ENCODE assay signal across 12 cellular contexts in genomic region chr2:177207101-177207500, GRCh38. TPM values are rescaled to one million over a fixed set of nuclear protein-coding genes. Genes with fewer than 3 reads are reported as not detected.
DNase-seq lines count a peak whose midpoint lies in the region; ATAC-seq and TF ChIP-seq lines count a peak whose summit lies in the region.
"Had no signal": no experiment of that assay in that cellular context is flagged by ENCODE, and none has a peak within 500 bp of the region (broad histone marks: within the 10 kb centered on the region; RNA-seq: fewer than 3 reads in every experiment).

No MANE protein-coding gene starts in this region.

- H3K4me1 ChIP-seq in suprapubic skin = peaks cover 13% of the 10 kb centered on the region
- H3K4me1 ChIP-seq in effector memory CD4-positive, alpha-beta T cell (ENCODE audit: control insufficient read depth, insufficient read depth, low read length, poor library complexity, severe bottlenecking) = peaks cover 11% of the 10 kb centered on the region

- H3K9me3 ChIP-seq in suprapubic skin = no peaks in the 10 kb centered on the region
- H3K9me3 ChIP-seq in effector memory CD4-positive, alpha-beta T cell (ENCODE audit: control insufficient read depth, low read length) = no peaks in the 10 kb centered on the region

- no peaks in the 10 kb centered on the region for H3K36me3 Mint-ChIP-seq in glutamatergic neuron (ENCODE audit: unreplicated experiment)

- no peak overlapping the region for H3K4me3 Mint-ChIP-seq in glutamatergic neuron (ENCODE audit: unreplicated experiment)
- H3K4me3 Mint-ChIP-seq: activated naive CD8-positive, alpha-beta T cell treated with anti-CD3 and anti-CD28 coated beads, Interleukin-2, amount 10 ng/mL, durations not matched to agents 7 days and 5 days had no signal

- 96% methylated on average over 2 of the region's 2 CpGs for WGBS in suprapubic skin

- H3K4me3 ChIP-seq in suprapubic skin = no peak overlapping the region
- no peak overlapping the region for H3K4me3 ChIP-seq in effector memory CD4-positive, alpha-beta T cell (ENCODE audit: insufficient read depth, low read depth, low read length, poor library complexity, severe bottlenecking)

- no peak overlapping the region for H3K27ac ChIP-seq in suprapubic skin
- no peak overlapping the region for H3K27ac ChIP-seq in effector memory CD4-positive, alpha-beta T cell (ENCODE audit: insufficient read depth, low read length, poor library complexity, severe bottlenecking)

- no peaks in the 10 kb centered on the region for H3K27me3 ChIP-seq in suprapubic skin
- H3K27me3 ChIP-seq in effector memory CD4-positive, alpha-beta T cell (replicated peaks; ENCODE audit: control insufficient read depth, insufficient read depth, low read length, poor library complexity, severe bottlenecking) = no peaks in the 10 kb centered on the region

- DNase-seq in glutamatergic neuron = no peak
- DNase-seq in suprapubic skin (ENCODE audit: low spot score in 2 of 2) = no peak
- DNase-seq in effector memory CD4-positive, alpha-beta T cell = no peak
- no peak for DNase-seq in KG1 (lab: John Stamatoyannopoulos, UW)
- DNase-seq: activated CD4-positive, CD25-positive, alpha-beta regulatory T cell; activated naive CD8-positive, alpha-beta T cell treated with anti-CD3 and anti-CD28 coated beads, Interleukin-2, amount 10 ng/mL, durations not matched to agents 7 days and 5 days; DMS79 treated with DMSO at 0.1 percent for 48 hours; head of caudate nucleus; NCI-H1048 had no signal

- ATAC-seq in GM18870 (IDR thresholded peaks at IDR 0.05; ENCODE audit: unreplicated experiment) = peak; percentile 81
- ATAC-seq in GM21390 (IDR thresholded peaks at IDR 0.05; ENCODE audit: unreplicated experiment) = peak; percentile 76
- peak; percentile 71 for ATAC-seq in HG03066 (IDR thresholded peaks at IDR 0.05; ENCODE audit: low read depth, unreplicated experiment)

- peak overlapping the region; percentile 72 for H3K27ac Mint-ChIP-seq in glutamatergic neuron (ENCODE audit: unreplicated experiment)

- TF ChIP-seq EP300 in suprapubic skin (IDR thresholded peaks at IDR 0.05) = no peak

- H3K4me1 Mint-ChIP-seq in glutamatergic neuron (ENCODE audit: low read depth, unreplicated experiment) = peaks cover 20% of the 10 kb centered on the region

- TF ChIP-seq POLR2A in suprapubic skin (IDR thresholded peaks at IDR 0.05) = no peak

- peaks cover 6% of the 10 kb centered on the region for H3K9me3 Mint-ChIP-seq in glutamatergic neuron (ENCODE audit: unreplicated experiment)
- H3K9me3 Mint-ChIP-seq: activated naive CD8-positive, alpha-beta T cell treated with anti-CD3 and anti-CD28 coated beads, Interleukin-2, amount 10 ng/mL, durations not matched to agents 7 days and 5 days had no signal

- H3K36me3 ChIP-seq in suprapubic skin = no peaks in the 10 kb centered on the region
- no peaks in the 10 kb centered on the region for H3K36me3 ChIP-seq in effector memory CD4-positive, alpha-beta T cell (ENCODE audit: control insufficient read depth, insufficient read depth, low read length)

- TF ChIP-seq CTCF in glutamatergic neuron (IDR thresholded peaks at IDR 0.05; ENCODE audit: partially characterized antibody, unreplicated experiment) = no peak
- no peak for TF ChIP-seq CTCF in suprapubic skin (IDR thresholded peaks at IDR 0.05)

- peaks cover 4% of the 10 kb centered on the region for H3K27me3 Mint-ChIP-seq in glutamatergic neuron (ENCODE audit: unreplicated experiment)
- H3K27me3 Mint-ChIP-seq: activated naive CD8-positive, alpha-beta T cell treated with anti-CD3 and anti-CD28 coated beads, Interleukin-2, amount 10 ng/mL, durations not matched to agents 7 days and 5 days had no signal

RNA-seq across cellular contexts. Expression of gene HNRNPA3, which starts 5.5 kb away (rescaled TPM):
- total RNA-seq in glutamatergic neuron (ENCODE audit: unreplicated experiment) (251 TPM), suprapubic skin (10 to 100 TPM; 37.8 to 99.9 (median 43.8) TPM)

RNA-seq across cellular contexts. Expression of gene NFE2L2, which starts 57.4 kb away (rescaled TPM):
- total RNA-seq in glutamatergic neuron (ENCODE audit: unreplicated experiment) (51.4 TPM), suprapubic skin (100 to 1,000 TPM; 130 to 180 (median 160) TPM)
